ENCODE assay signal across 8 cellular contexts in genomic region chr3:172595648-172596393, GRCh38.
DNase-seq lines count a peak whose midpoint lies in the region; ATAC-seq and TF ChIP-seq lines count a peak whose summit lies in the region.

No MANE protein-coding gene starts in this region.

- H3K27ac Mint-ChIP-seq in brain: peak overlapping the region in 2 of 5 experiments; percentile 44 to 78

- no peaks in the 10 kb centered on the region for H3K36me3 Mint-ChIP-seq in brain

- no peaks in the 10 kb centered on the region for H3K27me3 Mint-ChIP-seq in brain

- H3K9me3 ChIP-seq in RWPE2 (ENCODE audit: severe bottlenecking): no peaks in the 10 kb centered on the region

- peak overlapping the region; percentile 26 for H3K27ac ChIP-seq in RWPE2 (ENCODE audit: poor library complexity, severe bottlenecking)

- H3K4me3 ChIP-seq in RWPE2 (ENCODE audit: severe bottlenecking): peak overlapping the region; percentile 7

- H3K27me3 ChIP-seq in RWPE2 (ENCODE audit: insufficient read depth, poor library complexity, severe bottlenecking): no peaks in the 10 kb centered on the region

- ATAC-seq in GM19395 (IDR thresholded peaks at IDR 0.05; ENCODE audit: unreplicated experiment): peak; percentile 48
- ATAC-seq in RWPE2 (ENCODE audit: low read depth): peak; percentile 72

- TF ChIP-seq CTCF in RWPE2 (IDR thresholded peaks at IDR 0.05; ENCODE audit: poor library complexity, severe bottlenecking) (peak; percentile 93), brain (conservative IDR thresholded peaks at IDR 0.05) (peak; percentile 61 to 72)

- peaks cover 7% of the 10 kb centered on the region for H3K4me1 Mint-ChIP-seq in brain

- H3K36me3 ChIP-seq in RWPE2 (ENCODE audit: low read depth): no peaks in the 10 kb centered on the region

- DNase-seq in DMS 273 treated with DMSO at 0.1 percent for 48 hours (lab: John Stamatoyannopoulos, UW) (peak; percentile 59), HPDE6-E6E7 (ENCODE audit: extremely low spot score) (peak; percentile 53), RWPE2 (ENCODE audit: low spot score) (no peak), inferior parietal cortex (ENCODE audit: extremely low spot score) (peak; percentile 65), cerebellar nuclear complex (lab: John Stamatoyannopoulos, UW) (no peak)
- peak; percentile 30 for DNase-seq in stimulated activated CD8-positive, alpha-beta memory T cell treated with anti-CD3 and anti-CD28 coated beads, Interleukin-4, amount 100 ng/mL, for 48 hours

- H3K9me3 Mint-ChIP-seq in brain: peaks cover 0 to 7% (median 3%) of the 10 kb centered on the region in 5 experiments

- peaks cover 17% of the 10 kb centered on the region for H3K4me1 ChIP-seq in RWPE2 (ENCODE audit: insufficient read depth, poor library complexity, severe bottlenecking)

- peak overlapping the region in 4 of 5 experiments; percentile 64 to 80 (median 74) for H3K4me3 Mint-ChIP-seq in brain

Comparison
In these comparisons a context has a peak if more than half of its experiments do, and no peak if none do; other contexts are left out.
1. DNase-seq: peak in DMS 273 treated with DMSO at 0.1 percent for 48 hours (single experiment), HPDE6-E6E7 (single experiment), inferior parietal cortex (single experiment) and stimulated activated CD8-positive, alpha-beta memory T cell treated with anti-CD3 and anti-CD28 coated beads, Interleukin-4, amount 100 ng/mL, for 48 hours (single experiment); none in RWPE2 (single experiment) and cerebellar nuclear complex (0 of 2).